In genomic region chr5:73640861-73641320, GRCh38 we compare ENCODE assay signal across 12 cellular contexts. TPM values are rescaled to one million over a fixed set of nuclear protein-coding genes. Genes with fewer than 3 reads are reported as not detected.
DNase-seq lines count a peak whose midpoint lies in the region; TF ChIP-seq lines count a peak whose summit lies in the region.
"Had no signal": no experiment of that assay in that cellular context is flagged by ENCODE, and none has a peak within 500 bp of the region (broad histone marks: within the 10 kb centered on the region; RNA-seq: fewer than 3 reads in every experiment).

No MANE protein-coding gene starts in this region.

- H3K4me2 ChIP-seq in osteoblast (ENCODE audit: insufficient read depth, low read length) = no peak overlapping the region

- H3K36me3 ChIP-seq in osteoblast (ENCODE audit: insufficient read depth, low read length) = no peaks in the 10 kb centered on the region
- H3K36me3 ChIP-seq: thoracic aorta had no signal

- no peaks in the 10 kb centered on the region for H3K27me3 ChIP-seq in osteoblast (ENCODE audit: insufficient read depth, low read length)

- no peaks in the 10 kb centered on the region for H3K9me3 ChIP-seq in osteoblast (ENCODE audit: low read depth, low read length)
- H3K9me3 ChIP-seq: thoracic aorta had no signal

- H3K27me3 Mint-ChIP-seq in chondrocyte (ENCODE audit: low read depth) = no peaks in the 10 kb centered on the region

- H3K9me3 Mint-ChIP-seq in chondrocyte (ENCODE audit: low read depth) = no peaks in the 10 kb centered on the region
- H3K9me3 Mint-ChIP-seq: activated naive CD8-positive, alpha-beta T cell treated with anti-CD3 and anti-CD28 coated beads, Interleukin-2, amount 50 U/mL, for 24 hours; CD4-positive, CD25-positive, alpha-beta regulatory T cell had no signal

- H3K79me2 ChIP-seq in osteoblast (ENCODE audit: insufficient read depth, low read length) = peaks cover 65% of the 10 kb centered on the region

- peak; percentile 20 for DNase-seq in H4 (ENCODE audit: low spot score)
- peak; percentile 28 for DNase-seq in NCI-H524 treated with DMSO at 0.1 percent for 48 hours (lab: John Stamatoyannopoulos, UW)
- DNase-seq in chondrocyte (ENCODE audit: low spot score) = no peak
- no peak for DNase-seq in osteoblast (ENCODE audit: insufficient read length, low spot score, missing footprints)
- DNase-seq in activated naive CD4-positive, alpha-beta T cell treated with anti-CD3 and anti-CD28 coated beads, Interleukin-2, amount 50 U/mL, for 16 hours = no peak
- no peak for DNase-seq in NCI-H446 treated with DMSO at 0.1 percent for 48 hours (lab: John Stamatoyannopoulos, UW)
- DNase-seq in NCI-H1105 treated with DMSO at 0.1 percent for 48 hours (lab: John Stamatoyannopoulos, UW) = no peak
- no peak for DNase-seq in activated CD4-positive, CD25-positive, alpha-beta regulatory T cell treated with anti-CD3 and anti-CD28 coated beads, Interleukin-2, amount 50 U/mL, for 72 hours
- DNase-seq: activated naive CD8-positive, alpha-beta T cell treated with anti-CD3 and anti-CD28 coated beads, Interleukin-2, amount 50 U/mL, for 24 hours; CD4-positive, CD25-positive, alpha-beta regulatory T cell; NCI-H1930 had no signal

- H2AFZ ChIP-seq in osteoblast (ENCODE audit: low read length) = peak overlapping the region; percentile 33

- peaks cover 65% of the 10 kb centered on the region for H3K4me1 Mint-ChIP-seq in chondrocyte (ENCODE audit: low read depth)
- H3K4me1 Mint-ChIP-seq: activated naive CD8-positive, alpha-beta T cell treated with anti-CD3 and anti-CD28 coated beads, Interleukin-2, amount 50 U/mL, for 24 hours; CD4-positive, CD25-positive, alpha-beta regulatory T cell had no signal

- H3K27ac Mint-ChIP-seq in chondrocyte (ENCODE audit: unreplicated experiment) = peak overlapping the region; percentile 81
- H3K27ac Mint-ChIP-seq: activated naive CD8-positive, alpha-beta T cell treated with anti-CD3 and anti-CD28 coated beads, Interleukin-2, amount 50 U/mL, for 24 hours; CD4-positive, CD25-positive, alpha-beta regulatory T cell had no signal

- no peaks in the 10 kb centered on the region for H3K36me3 Mint-ChIP-seq in chondrocyte (ENCODE audit: low read depth)
- H3K36me3 Mint-ChIP-seq: CD4-positive, CD25-positive, alpha-beta regulatory T cell had no signal

- no peak overlapping the region for H3K4me3 ChIP-seq in osteoblast (ENCODE audit: insufficient read depth, low read length)
- H3K4me3 ChIP-seq: thoracic aorta had no signal

- TF ChIP-seq CTCF in chondrocyte (IDR thresholded peaks at IDR 0.05) = no peak
- TF ChIP-seq CTCF in osteoblast (IDR thresholded peaks at IDR 0.05; ENCODE audit: extremely low read depth, low read depth, low read length) = no peak

- H3K27ac ChIP-seq in osteoblast (ENCODE audit: low read depth, low read length) = no peak overlapping the region

- H3K4me1 ChIP-seq in osteoblast (ENCODE audit: insufficient read depth, low read length) = peaks cover 18% of the 10 kb centered on the region

- no peaks in the 10 kb centered on the region for H4K20me1 ChIP-seq in osteoblast (ENCODE audit: insufficient read depth, low read length)

- no peak overlapping the region for H3K4me3 Mint-ChIP-seq in chondrocyte (ENCODE audit: unreplicated experiment)
- H3K4me3 Mint-ChIP-seq: activated naive CD8-positive, alpha-beta T cell treated with anti-CD3 and anti-CD28 coated beads, Interleukin-2, amount 50 U/mL, for 24 hours; CD4-positive, CD25-positive, alpha-beta regulatory T cell had no signal

RNA-seq across cellular contexts. Expression of gene ARHGEF28, which starts 14.9 kb away (rescaled TPM):
- 1.7 and 3.1 TPM in 2 replicates for total RNA-seq in H4 (2014; rRNA removed; shearing (Covaris generic))
- total RNA-seq in chondrocyte (9.3 to 20.1 TPM (median 10.1 TPM) in 3 replicates), osteoblast (56.9 and 64.4 TPM in 2 replicates)
- total RNA-seq: CD4-positive, CD25-positive, alpha-beta regulatory T cell had no signal

Comparison
In these comparisons a context has a peak if more than half of its experiments do, and no peak if none do; other contexts are left out.
1. DNase-seq: peak in H4 (single experiment) and NCI-H524 treated with DMSO at 0.1 percent for 48 hours (single experiment); none in chondrocyte (single experiment), osteoblast (single experiment), activated naive CD4-positive, alpha-beta T cell treated with anti-CD3 and anti-CD28 coated beads, Interleukin-2, amount 50 U/mL, for 16 hours (single experiment), NCI-H446 treated with DMSO at 0.1 percent for 48 hours (single experiment), NCI-H1105 treated with DMSO at 0.1 percent for 48 hours (single experiment) and activated CD4-positive, CD25-positive, alpha-beta regulatory T cell treated with anti-CD3 and anti-CD28 coated beads, Interleukin-2, amount 50 U/mL, for 72 hours (single experiment).